Comparison of ENCODE assay signal across 8 cellular contexts in the genomic region with DNA sequence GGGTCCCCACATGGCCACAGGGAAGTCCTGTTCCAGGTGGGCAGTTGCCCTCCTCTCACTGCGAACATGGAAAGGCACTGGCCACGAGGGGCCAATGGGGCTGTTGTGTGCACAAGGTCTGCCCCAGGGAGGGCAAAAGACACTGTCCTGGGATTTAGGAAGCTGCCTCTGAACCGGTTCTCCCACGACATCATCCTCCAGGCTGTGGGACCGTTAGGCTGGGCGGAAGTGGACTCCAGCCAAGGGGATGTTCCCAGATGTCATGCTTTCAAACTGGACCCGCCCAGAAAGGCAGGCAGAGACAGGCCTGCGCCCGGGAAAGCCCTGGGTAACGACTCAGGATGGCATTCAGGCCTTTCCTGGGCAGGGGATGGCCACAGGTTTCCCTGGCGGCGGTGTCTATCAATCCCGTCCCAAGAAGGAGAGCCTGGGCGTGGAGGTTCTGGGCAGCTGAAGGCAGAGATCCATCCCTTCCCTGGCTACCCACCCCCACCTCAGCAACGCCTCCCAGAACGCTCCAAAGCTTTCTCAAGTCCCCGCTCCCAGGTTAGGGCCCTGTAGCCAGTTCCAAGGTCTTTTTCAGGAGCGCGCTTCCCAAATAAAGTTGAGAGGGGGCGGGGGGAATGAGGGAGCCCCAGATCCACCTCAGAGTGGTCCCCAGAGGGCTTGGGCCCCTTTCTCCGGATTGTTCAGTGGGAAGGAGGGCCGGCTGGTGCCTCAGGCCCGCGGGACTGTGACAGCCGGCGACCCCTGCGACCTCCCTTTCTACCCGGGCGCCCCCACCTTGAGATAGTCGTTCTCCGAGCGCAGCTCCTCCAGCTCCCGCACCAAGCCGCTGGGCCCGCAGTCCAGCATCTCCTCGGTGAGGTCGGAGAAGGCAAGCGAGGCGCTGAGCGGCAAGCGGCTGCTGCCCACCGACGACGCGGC. TPM values are rescaled to one million over a fixed set of nuclear protein-coding genes. Genes with fewer than 3 reads are reported as not detected.
DNase-seq lines count a peak whose midpoint lies in the region; ATAC-seq and TF ChIP-seq lines count a peak whose summit lies in the region.

No MANE protein-coding gene starts in this region.

- peaks cover 12% of the 10 kb centered on the region; the same call in 1 of the 2 replicates for H3K79me2 ChIP-seq in MM.1S (ENCODE audit: low read length)

- no peaks in the 10 kb centered on the region for H3K9me2 ChIP-seq in MM.1S (replicated peaks; ENCODE audit: insufficient read depth, low read length)

- H3K4me3 Mint-ChIP-seq in activated T-helper 1 cell treated with anti-CD3 and anti-CD28 coated beads, Interleukin-12 subunit alpha, Interleukin-12 subunit beta, Interleukin-2, Interleukin-4 antibody, amounts not matched to agents 30 ng/mL and 10 ng/mL and 1 ng/mL, durations not matched to agents 14 hours and 24 hours and 36 hours = peak overlapping the region; percentile 63

- no peak overlapping the region; the same call in 1 of the 2 replicates for H3K4me2 ChIP-seq in MM.1S (ENCODE audit: low read depth, low read length)

- no peak for ATAC-seq in HG03342 (IDR thresholded peaks at IDR 0.05; ENCODE audit: unreplicated experiment)

- H3K9me3 ChIP-seq in neuron (ENCODE audit: low read length) (no peaks in the 10 kb centered on the region), MM.1S (replicated peaks; ENCODE audit: insufficient read depth, low read length) (no peaks in the 10 kb centered on the region)

- H3K9me3 Mint-ChIP-seq in activated T-helper 1 cell treated with anti-CD3 and anti-CD28 coated beads, Interleukin-12 subunit alpha, Interleukin-12 subunit beta, Interleukin-2, Interleukin-4 antibody, amounts not matched to agents 30 ng/mL and 10 ng/mL and 1 ng/mL, durations not matched to agents 14 hours and 24 hours and 36 hours = no peaks in the 10 kb centered on the region

- H2AFZ ChIP-seq in neuron (ENCODE audit: low read depth, low read length) = no peak overlapping the region
- no peak overlapping the region for H2AFZ ChIP-seq in MM.1S (ENCODE audit: low read length)

- H4K20me1 ChIP-seq in MM.1S (ENCODE audit: insufficient read depth, low read length) = no peaks in the 10 kb centered on the region

- no peak overlapping the region for H3K9ac ChIP-seq in MM.1S (ENCODE audit: low read length)

- peaks cover 20% of the 10 kb centered on the region for H3K4me1 ChIP-seq in neuron (ENCODE audit: insufficient read depth, low read length)
- H3K4me1 ChIP-seq in MM.1S (ENCODE audit: low read length) = peaks cover 6% of the 10 kb centered on the region

- H3K36me3 ChIP-seq in neuron (ENCODE audit: insufficient read depth, low read length) (peaks cover 14% of the 10 kb centered on the region), MM.1S (replicated peaks; ENCODE audit: insufficient read depth, low read length) (no peaks in the 10 kb centered on the region)

- peaks cover 12% of the 10 kb centered on the region for H3K4me1 Mint-ChIP-seq in activated T-helper 1 cell treated with anti-CD3 and anti-CD28 coated beads, Interleukin-12 subunit alpha, Interleukin-12 subunit beta, Interleukin-2, Interleukin-4 antibody, amounts not matched to agents 30 ng/mL and 10 ng/mL and 1 ng/mL, durations not matched to agents 14 hours and 24 hours and 36 hours (ENCODE audit: low read depth)

- H3K27ac Mint-ChIP-seq in activated T-helper 1 cell treated with anti-CD3 and anti-CD28 coated beads, Interleukin-12 subunit alpha, Interleukin-12 subunit beta, Interleukin-2, Interleukin-4 antibody, amounts not matched to agents 30 ng/mL and 10 ng/mL and 1 ng/mL, durations not matched to agents 14 hours and 24 hours and 36 hours = no peak overlapping the region

- peak; percentile 95 for DNase-seq in ELR (ENCODE audit: low read depth)
- peak; percentile 69 for DNase-seq in NCI-H146 treated with DMSO at 0.1 percent for 48 hours (lab: John Stamatoyannopoulos, UW; ENCODE audit: unreplicated experiment)
- no peak for DNase-seq in activated T-helper 1 cell treated with anti-CD3 and anti-CD28 coated beads, Interleukin-12 subunit alpha, Interleukin-12 subunit beta, Interleukin-2, Interleukin-4 antibody, amounts not matched to agents 30 ng/mL and 10 ng/mL and 1 ng/mL, durations not matched to agents 14 hours and 24 hours and 36 hours (ENCODE audit: low spot score)
- peak; percentile 91 for DNase-seq in globus pallidus (ENCODE audit: low spot score)
- DNase-seq in stimulated activated CD4-positive, alpha-beta T cell treated with anti-CD3 and anti-CD28 coated beads, Interleukin-1b, Interleukin-23, amount 100 ng/mL, for 48 hours = no peak
- DNase-seq in MM.1S = no peak

- H3K27me3 ChIP-seq in neuron (ENCODE audit: insufficient read depth, low read length) (peaks cover 14% of the 10 kb centered on the region), MM.1S (replicated peaks; ENCODE audit: insufficient read depth, low read length) (no peaks in the 10 kb centered on the region)

- intact Hi-C loops in activated T-helper 1 cell treated with anti-CD3 and anti-CD28 coated beads, Interleukin-12 subunit alpha, Interleukin-12 subunit beta, Interleukin-2, Interleukin-4 antibody, amounts not matched to agents 30 ng/mL and 10 ng/mL and 1 ng/mL, durations not matched to agents 14 hours and 24 hours and 36 hours (cut with micrococcal nuclease) = loop anchor here (10.0 kb wide), 1 partner anchor 257 kb away; a partner anchor contains a TSS

- H3K27me3 Mint-ChIP-seq in activated T-helper 1 cell treated with anti-CD3 and anti-CD28 coated beads, Interleukin-12 subunit alpha, Interleukin-12 subunit beta, Interleukin-2, Interleukin-4 antibody, amounts not matched to agents 30 ng/mL and 10 ng/mL and 1 ng/mL, durations not matched to agents 14 hours and 24 hours and 36 hours (ENCODE audit: insufficient read depth) = peaks cover 52% of the 10 kb centered on the region

- H3K27ac ChIP-seq in MM.1S (ENCODE audit: low read length) = no peak overlapping the region

- no peak for TF ChIP-seq CTCF in MM.1S (IDR thresholded peaks at IDR 0.05; ENCODE audit: low read length)

- H3F3A ChIP-seq in MM.1S (ENCODE audit: insufficient read depth, low read length) = peaks cover 13% of the 10 kb centered on the region; the same call in 1 of the 2 replicates

- H3K4me3 ChIP-seq in neuron (ENCODE audit: low read length) (peak overlapping the region; percentile 66), MM.1S (ENCODE audit: low read length) (no peak overlapping the region)

- no peaks in the 10 kb centered on the region for H3K36me3 Mint-ChIP-seq in activated T-helper 1 cell treated with anti-CD3 and anti-CD28 coated beads, Interleukin-12 subunit alpha, Interleukin-12 subunit beta, Interleukin-2, Interleukin-4 antibody, amounts not matched to agents 30 ng/mL and 10 ng/mL and 1 ng/mL, durations not matched to agents 14 hours and 24 hours and 36 hours (ENCODE audit: low read depth)

RNA-seq across cellular contexts. Expression of a gene that starts 13.8 kb away (rescaled TPM):
- total RNA-seq in activated T-helper 1 cell treated with anti-CD3 and anti-CD28 coated beads, Interleukin-12 subunit alpha, Interleukin-12 subunit beta, Interleukin-2, Interleukin-4 antibody, amounts not matched to agents 30 ng/mL and 10 ng/mL and 1 ng/mL, durations not matched to agents 14 hours and 24 hours and 36 hours = not detected in 2 replicates

Comparison
In these comparisons a context has a peak if more than half of its experiments do, and no peak if none do; other contexts are left out.
1. DNase-seq: peak in ELR (single experiment), NCI-H146 treated with DMSO at 0.1 percent for 48 hours (single experiment) and globus pallidus (single experiment); none in activated T-helper 1 cell treated with anti-CD3 and anti-CD28 coated beads, Interleukin-12 subunit alpha, Interleukin-12 subunit beta, Interleukin-2, Interleukin-4 antibody, amounts not matched to agents 30 ng/mL and 10 ng/mL and 1 ng/mL, durations not matched to agents 14 hours and 24 hours and 36 hours (single experiment), stimulated activated CD4-positive, alpha-beta T cell treated with anti-CD3 and anti-CD28 coated beads, Interleukin-1b, Interleukin-23, amount 100 ng/mL, for 48 hours (single experiment) and MM.1S (single experiment).